Comparison of ENCODE assay signal across 8 cellular contexts in genomic region chr13:102846261-102847015, GRCh38. TPM values are rescaled to one million over a fixed set of nuclear protein-coding genes. Genes with fewer than 3 reads are reported as not detected.
DNase-seq lines count a peak whose midpoint lies in the region; ATAC-seq and TF ChIP-seq lines count a peak whose summit lies in the region.

No MANE protein-coding gene starts in this region.

- CTCF ChIA-PET in AG04450 (lab: Charles Lee), result interaction anchor here (0.7 to 1.5 kb wide), 5 partner anchors 18 to 267 kb away, joined by 4 to 9 read pairs (median 4); no protein-coding TSS in a partner anchor
- CTCF ChIA-PET in activated CD8-positive, alpha-beta memory T cell treated with anti-CD3 and anti-CD28 coated beads, Interleukin-2, amount 10 ng/mL, durations not matched to agents 7 days and 5 days (lab: Charles Lee), result interaction anchor here (0.7 to 3.8 kb wide), 15 partner anchors 8 to 290 kb away, joined by 3 to 28 read pairs (median 5); partner anchors contain the start of genes TEX30 and TPP2

- H3K4me3 ChIP-seq in AG04450 (ENCODE audit: low read depth, low read length) (peak overlapping the region; percentile 95), epithelial cell of esophagus (ENCODE audit: low read length) (peak overlapping the region; percentile 89), mucosa of rectum (ENCODE audit: low read length in 2 of 2) (peak overlapping the region; percentile 97 to 99)

- no peaks in the 10 kb centered on the region for H3K9me3 Mint-ChIP-seq in activated CD8-positive, alpha-beta memory T cell treated with anti-CD3 and anti-CD28 coated beads, Interleukin-2, amount 10 ng/mL, durations not matched to agents 7 days and 5 days (ENCODE audit: low read depth)

- H3K36me3 ChIP-seq in mucosa of rectum (ENCODE audit: control insufficient read depth in 2 of 2, insufficient read depth in 2 of 2, low read length in 2 of 2), result peaks cover 8% of the 10 kb centered on the region in 2 donors

- H3K27ac ChIP-seq in AG04450 (ENCODE audit: low read depth, low read length) (peak overlapping the region; percentile 92), mucosa of rectum (ENCODE audit: low read depth in 2 of 2, low read length in 2 of 2) (peak overlapping the region; percentile 99), substantia nigra (ENCODE audit: low read depth, low read length, poor library complexity, severe bottlenecking) (peak overlapping the region; percentile 94)

- POLR2A ChIA-PET in AG04450 (lab: Yijun Ruan, JAX), result interaction anchor here (1.0 to 2.3 kb wide), 7 partner anchors 46 to 255 kb away, joined by 3 to 15 read pairs (median 4); partner anchors contain the start of genes TEX30 and TPP2

- peak overlapping the region; percentile 99 for H3K4me3 Mint-ChIP-seq in activated CD8-positive, alpha-beta memory T cell treated with anti-CD3 and anti-CD28 coated beads, Interleukin-2, amount 10 ng/mL, durations not matched to agents 7 days and 5 days

- ATAC-seq in GM18861 (IDR thresholded peaks at IDR 0.05; ENCODE audit: unreplicated experiment) (peak; percentile 30), HG03064 (IDR thresholded peaks at IDR 0.05; ENCODE audit: low read depth, unreplicated experiment) (peak; percentile 39)
- ATAC-seq in activated CD8-positive, alpha-beta memory T cell treated with anti-CD3 and anti-CD28 coated beads, Interleukin-2, amount 10 ng/mL, durations not matched to agents 7 days and 5 days, result peak; percentile 47

- H3K9me3 ChIP-seq in AG04450 (ENCODE audit: control insufficient read depth, insufficient read depth, low read length), result no peaks in the 10 kb centered on the region; the same call in 1 of the 2 replicates
- H3K9me3 ChIP-seq in mucosa of rectum (ENCODE audit: control insufficient read depth in 2 of 2, low read length in 2 of 2), result no peaks in the 10 kb centered on the region

- peaks cover 17% of the 10 kb centered on the region in 2 donors for H3K4me1 ChIP-seq in mucosa of rectum (ENCODE audit: control insufficient read depth in 2 of 2, insufficient read depth in 2 of 2, low read length in 2 of 2)

- H3K27me3 Mint-ChIP-seq in activated CD8-positive, alpha-beta memory T cell treated with anti-CD3 and anti-CD28 coated beads, Interleukin-2, amount 10 ng/mL, durations not matched to agents 7 days and 5 days, result no peaks in the 10 kb centered on the region

- no peaks in the 10 kb centered on the region for H3K27me3 ChIP-seq in AG04450 (ENCODE audit: control insufficient read depth, insufficient read depth, low read length)
- no peaks in the 10 kb centered on the region for H3K27me3 ChIP-seq in mucosa of rectum (ENCODE audit: control insufficient read depth in 2 of 2, insufficient read depth in 2 of 2, low read length in 2 of 2)

- peaks cover 43% of the 10 kb centered on the region for H3K4me1 Mint-ChIP-seq in activated CD8-positive, alpha-beta memory T cell treated with anti-CD3 and anti-CD28 coated beads, Interleukin-2, amount 10 ng/mL, durations not matched to agents 7 days and 5 days

- TF ChIP-seq CTCF in AG04450 (IDR thresholded peaks at IDR 0.05; ENCODE audit: low read depth, low read length) (peak; percentile 2; the same call in 1 of the 2 replicates), epithelial cell of esophagus (IDR thresholded peaks at IDR 0.05; ENCODE audit: insufficient read depth, low read depth, low read length, missing control alignments) (no peak)

- DNase-seq in AG04450 (ENCODE audit: low read depth, low spot score) (no peak), NCI-H526 (lab: John Stamatoyannopoulos, UW) (peak; percentile 45 to 68), epithelial cell of esophagus (ENCODE audit: low read depth) (peak; percentile 59), substantia nigra (lab: John Stamatoyannopoulos, UW) (peak in 17 of 49 donors; percentile 7 to 61 (median 51))
- DNase-seq in activated CD8-positive, alpha-beta memory T cell treated with anti-CD3 and anti-CD28 coated beads, Interleukin-2, amount 10 ng/mL, durations not matched to agents 7 days and 5 days, result peak; percentile 74

- H3K27ac Mint-ChIP-seq in activated CD8-positive, alpha-beta memory T cell treated with anti-CD3 and anti-CD28 coated beads, Interleukin-2, amount 10 ng/mL, durations not matched to agents 7 days and 5 days, result peak overlapping the region; percentile 99

- H3K36me3 Mint-ChIP-seq in activated CD8-positive, alpha-beta memory T cell treated with anti-CD3 and anti-CD28 coated beads, Interleukin-2, amount 10 ng/mL, durations not matched to agents 7 days and 5 days, result peaks cover 11% of the 10 kb centered on the region

- peak overlapping the region; percentile 94 to 99 for H3K9ac ChIP-seq in mucosa of rectum (ENCODE audit: low read depth in 1 of 2, low read length in 2 of 2)

RNA-seq across cellular contexts. Expression of gene ERCC5, which starts 0.6 kb away (rescaled TPM):
- polyA plus RNA-seq in AG04450 (2011; rRNA removed), result 39.2 and 47.6 TPM in 2 replicates
- polyA minus RNA-seq in AG04450 (2011; rRNA and poly(A)+ RNA removed), result 26.3 and 27.8 TPM in 2 replicates
- total RNA-seq in activated CD8-positive, alpha-beta memory T cell treated with anti-CD3 and anti-CD28 coated beads, Interleukin-2, amount 10 ng/mL, durations not matched to agents 7 days and 5 days, result 10 to 100 TPM; 75.8 to 76.1 TPM

RNA-seq across cellular contexts. Expression of gene BIVM, which starts 47.5 kb away (rescaled TPM):
- polyA plus RNA-seq in AG04450 (2011; rRNA removed), result 16.9 and 26.7 TPM in 2 replicates
- 3.5 and 7.6 TPM in 2 replicates for polyA minus RNA-seq in AG04450 (2011; rRNA and poly(A)+ RNA removed)
- total RNA-seq in activated CD8-positive, alpha-beta memory T cell treated with anti-CD3 and anti-CD28 coated beads, Interleukin-2, amount 10 ng/mL, durations not matched to agents 7 days and 5 days, result 10 to 100 TPM; 29.3 to 42.3 TPM

RNA-seq across cellular contexts. Expression of gene POGLUT2, which starts 47.7 kb away (rescaled TPM):
- polyA plus RNA-seq in AG04450 (2011; rRNA removed), result 17.8 and 24.8 TPM in 2 replicates
- polyA minus RNA-seq in AG04450 (2011; rRNA and poly(A)+ RNA removed), result 5.8 and 6.1 TPM in 2 replicates
- 10 to 100 TPM; 11.1 to 21.6 TPM for total RNA-seq in activated CD8-positive, alpha-beta memory T cell treated with anti-CD3 and anti-CD28 coated beads, Interleukin-2, amount 10 ng/mL, durations not matched to agents 7 days and 5 days
